In the genomic region with DNA sequence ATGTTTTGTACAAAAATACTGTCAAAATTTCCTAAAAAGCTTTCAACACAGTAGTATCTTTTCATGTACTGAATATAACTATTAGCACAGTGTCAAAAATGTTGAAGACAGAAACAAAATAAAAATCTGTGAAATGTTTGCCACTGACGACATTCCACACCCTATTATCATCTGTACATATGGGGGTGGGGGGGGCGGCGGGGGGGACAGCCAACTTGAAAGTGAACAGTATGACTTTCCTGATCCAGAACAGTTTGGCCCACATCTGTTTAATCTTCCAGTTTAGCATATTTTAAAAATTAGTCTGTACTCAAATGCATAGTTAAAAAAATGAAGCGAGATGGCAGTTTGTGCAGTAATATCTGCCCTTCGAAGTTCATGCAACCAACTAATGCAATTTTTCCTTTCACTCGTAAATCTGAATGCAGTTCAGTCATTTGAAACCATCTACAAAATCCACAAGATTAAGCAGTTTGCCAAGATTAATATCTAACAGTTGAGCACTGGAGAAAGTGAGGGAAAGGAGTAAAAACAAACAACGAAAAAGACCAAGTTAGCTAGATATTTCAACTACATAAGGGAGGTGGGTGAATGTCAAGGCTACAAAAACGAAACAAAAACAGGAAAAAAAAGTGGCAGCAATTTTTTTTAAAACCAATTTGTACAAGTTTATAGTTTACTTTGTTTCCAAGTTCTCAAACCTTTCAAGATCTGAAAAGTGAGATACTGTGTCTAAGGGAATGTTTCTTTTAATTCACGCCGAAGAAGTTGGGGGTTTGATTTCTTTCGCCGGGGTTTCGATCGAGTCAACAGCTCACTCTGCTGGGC, we compare ENCODE assay signal across 8 cellular contexts. TPM values are rescaled to one million over a fixed set of nuclear protein-coding genes. Genes with fewer than 3 reads are reported as not detected.
DNase-seq lines count a peak whose midpoint lies in the region; ATAC-seq and TF ChIP-seq lines count a peak whose summit lies in the region.

No MANE protein-coding gene starts in this region.

- CTCF ChIA-PET in naive thymus-derived CD4-positive, alpha-beta T cell (lab: Charles Lee): interaction anchor here (0.5 to 3.8 kb wide), 7 partner anchors 8 to 1063 kb away, joined by 3 to 49 read pairs (median 3); a partner anchor contains a TSS

- POLR2A ChIA-PET in naive thymus-derived CD4-positive, alpha-beta T cell (lab: Charles Lee): interaction anchor here (0.5 to 5.3 kb wide), 26 partner anchors 7 to 1198 kb away, joined by 3 to 81 read pairs (median 12); a partner anchor contains a TSS

- peaks cover 0 to 12% (median 0%) of the 10 kb centered on the region in 3 experiments for H3K36me3 ChIP-seq in naive thymus-derived CD4-positive, alpha-beta T cell (ENCODE audit: control insufficient read depth in 2 of 3, insufficient read depth in 3 of 3, low read length in 3 of 3)

- H3K27me3 Mint-ChIP-seq in naive thymus-derived CD4-positive, alpha-beta T cell: no peaks in the 10 kb centered on the region

- no peaks in the 10 kb centered on the region for H3K27me3 ChIP-seq in naive thymus-derived CD4-positive, alpha-beta T cell (ENCODE audit: control insufficient read depth in 2 of 2, insufficient read depth in 2 of 2, low read length in 2 of 2)

- H3K27ac Mint-ChIP-seq in naive thymus-derived CD4-positive, alpha-beta T cell: peak overlapping the region; percentile 97 to 100 (median 99)

- intact Hi-C loops in naive thymus-derived CD4-positive, alpha-beta T cell (cut with micrococcal nuclease): loop anchor here (5.0 to 10.0 kb wide), 12 partner anchors 160 to 1508 kb away; a partner anchor contains a TSS

- DNase-seq in Caki2 (ENCODE audit: low read depth): peak; percentile 39
- peak; percentile 21 for DNase-seq in NB4 (ENCODE audit: low read depth)
- peak; percentile 21 for DNase-seq in dermis blood vessel endothelial cell
- peak in 2 of 9 donors; percentile 54 to 60 for DNase-seq in naive thymus-derived CD4-positive, alpha-beta T cell
- DNase-seq in ACHN: no peak
- DNase-seq in NCI-H2196 (lab: John Stamatoyannopoulos, UW; ENCODE audit: unreplicated experiment): no peak

- peaks cover 0 to 13% (median 0%) of the 10 kb centered on the region in 11 donors for H3K9me3 Mint-ChIP-seq in naive thymus-derived CD4-positive, alpha-beta T cell

- H3K36me3 Mint-ChIP-seq in naive thymus-derived CD4-positive, alpha-beta T cell: peaks cover 5 to 29% (median 13%) of the 10 kb centered on the region in 5 donors

- H3K27ac ChIP-seq in naive thymus-derived CD4-positive, alpha-beta T cell (ENCODE audit: low read depth, low read length): peak overlapping the region; percentile 82

- in situ Hi-C loops in Caki2 (cut with HindIII; ENCODE audit: low pct_unique_long_range_greater_than_20kb, low sequenced_read_pairs): no loop called here
- in situ Hi-C loops in ACHN (cut with HindIII; ENCODE audit: low pct_ligation_motif_present, low pct_unique_long_range_greater_than_20kb, low sequenced_read_pairs): loop anchor here (10.0 kb wide), 1 partner anchor 162 kb away; no protein-coding TSS in a partner anchor

- no peak for ATAC-seq in naive thymus-derived CD4-positive, alpha-beta T cell
- ATAC-seq in HG03457 (IDR thresholded peaks at IDR 0.05; ENCODE audit: unreplicated experiment): no peak
- ATAC-seq in GM18907 (IDR thresholded peaks at IDR 0.05; ENCODE audit: unreplicated experiment): no peak

- H3K4me3 ChIP-seq in NB4 (ENCODE audit: low read depth, low read length): peak overlapping the region; percentile 90
- peak overlapping the region; percentile 71 for H3K4me3 ChIP-seq in naive thymus-derived CD4-positive, alpha-beta T cell (ENCODE audit: low read length)

- H3K4me1 ChIP-seq in naive thymus-derived CD4-positive, alpha-beta T cell (ENCODE audit: control insufficient read depth in 2 of 2, insufficient read depth in 2 of 2, low read length in 2 of 2): peaks cover 33 to 44% of the 10 kb centered on the region in 2 donors

- H3K4me1 Mint-ChIP-seq in naive thymus-derived CD4-positive, alpha-beta T cell: peaks cover 33 to 61% (median 46%) of the 10 kb centered on the region in 7 donors

- TF ChIP-seq CTCF in NB4 (IDR thresholded peaks at IDR 0.05; ENCODE audit: low read depth, low read length): no peak

- H3K9me3 ChIP-seq in naive thymus-derived CD4-positive, alpha-beta T cell (ENCODE audit: control insufficient read depth in 2 of 3, low read length in 3 of 3): no peaks in the 10 kb centered on the region

- no peak for TF ChIP-seq POLR2A in NB4 (IDR thresholded peaks at IDR 0.05; ENCODE audit: extremely low read depth, insufficient read length)

- H3K4me3 Mint-ChIP-seq in naive thymus-derived CD4-positive, alpha-beta T cell: peak overlapping the region; percentile 96 to 100 (median 100)

RNA-seq across cellular contexts. Expression of a gene that starts 1.9 kb away (rescaled TPM):
- total RNA-seq in Caki2 (2014; rRNA removed; shearing (Covaris generic); ENCODE audit: low replicate concordance): 132 and 165 TPM in 2 replicates
- total RNA-seq in dermis blood vessel endothelial cell: 28.8 and 50.0 TPM in 2 replicates
- 100 to 1,000 TPM in 4 of 5 experiments, 10 to 100 TPM in 1; 58.8 to 152 (median 118) TPM for total RNA-seq in naive thymus-derived CD4-positive, alpha-beta T cell
- 10 to 100 TPM; 30.6 to 35.9 TPM for polyA plus RNA-seq in naive thymus-derived CD4-positive, alpha-beta T cell

Comparison
In these comparisons a context has a peak if more than half of its experiments do, and no peak if none do; other contexts are left out.
1. DNase-seq: peak in Caki2 (single experiment), NB4 (single experiment) and dermis blood vessel endothelial cell (single experiment); none in ACHN (single experiment) and NCI-H2196 (single experiment).